ENCODE assay signal across 1 cellular context in the genomic region with DNA sequence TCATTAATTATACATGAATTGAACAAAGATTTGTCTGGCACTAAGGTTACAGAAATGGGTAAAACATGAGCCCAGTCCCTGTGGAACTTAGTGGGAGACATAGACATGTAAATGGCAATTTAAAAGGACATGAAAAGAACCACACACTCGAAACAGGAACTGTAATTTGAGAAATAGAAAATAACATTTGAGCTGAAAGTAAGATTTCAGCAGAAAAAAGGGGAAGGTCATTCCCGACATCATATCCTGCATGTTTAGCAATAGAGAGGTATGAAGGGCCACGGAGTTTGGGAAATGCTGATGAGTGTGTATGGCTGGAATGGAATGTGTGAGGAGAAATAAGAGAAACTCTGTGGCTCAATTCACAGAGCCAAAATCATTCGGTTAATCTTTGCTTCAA.
TF ChIP-seq lines count a peak whose summit lies in the region.

No MANE protein-coding gene starts in this region.

TF ChIP-seq in GM23338, 12 proteins besides CTCF, POLR2A, EP300 and RAD21 (continued from another document):
- TF ChIP-seq EZH2phosphoT487 (IDR thresholded peaks at IDR 0.05; ENCODE audit: unreplicated experiment), result no peak
- TF ChIP-seq NANOG (IDR thresholded peaks at IDR 0.05; ENCODE audit: borderline replicate concordance), result no peak
- TF ChIP-seq JUNB (IDR thresholded peaks at IDR 0.05; ENCODE audit: unreplicated experiment), result no peak
- TF ChIP-seq, protein P1, sequence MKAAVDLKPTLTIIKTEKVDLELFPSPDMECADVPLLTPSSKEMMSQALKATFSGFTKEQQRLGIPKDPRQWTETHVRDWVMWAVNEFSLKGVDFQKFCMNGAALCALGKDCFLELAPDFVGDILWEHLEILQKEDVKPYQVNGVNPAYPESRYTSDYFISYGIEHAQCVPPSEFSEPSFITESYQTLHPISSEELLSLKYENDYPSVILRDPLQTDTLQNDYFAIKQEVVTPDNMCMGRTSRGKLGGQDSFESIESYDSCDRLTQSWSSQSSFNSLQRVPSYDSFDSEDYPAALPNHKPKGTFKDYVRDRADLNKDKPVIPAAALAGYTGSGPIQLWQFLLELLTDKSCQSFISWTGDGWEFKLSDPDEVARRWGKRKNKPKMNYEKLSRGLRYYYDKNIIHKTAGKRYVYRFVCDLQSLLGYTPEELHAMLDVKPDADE (IDR thresholded peaks at IDR 0.05), result no peak
- no peak for TF ChIP-seq ZNF114 (CRISPR knock-in tag; IDR thresholded peaks at IDR 0.05)
- TF ChIP-seq CREB1 (CRISPR knock-in tag; IDR thresholded peaks at IDR 0.05; ENCODE audit: low read depth), result no peak
- no peak for TF ChIP-seq EZH2 (IDR thresholded peaks at IDR 0.05; ENCODE audit: low read depth, unreplicated experiment)
